Comparison of ENCODE assay signal across 2 cellular contexts in genomic region chr15:29774900-29775299, GRCh38.
TF ChIP-seq lines count a peak whose summit lies in the region.

No MANE protein-coding gene starts in this region.

TF ChIP-seq in HCT116, 20 proteins besides CTCF, POLR2A, EP300 and RAD21 (continued from another document):
- TF ChIP-seq JUND (IDR thresholded peaks at IDR 0.05) (peak; percentile 30; the same call in 1 of the 2 replicates), POLR2AphosphoS5 (IDR thresholded peaks at IDR 0.05; ENCODE audit: low read depth, low read length) (0 out of 2 replicates have a peak, but pooled peaks have one; percentile 18), CEBPB (IDR thresholded peaks at IDR 0.05; ENCODE audit: low read depth) (peak; percentile 67)

TF ChIP-seq in SK-N-SH, 30 proteins besides CTCF, POLR2A, EP300 and RAD21 (continued from another document):
- TF ChIP-seq, protein P1, sequence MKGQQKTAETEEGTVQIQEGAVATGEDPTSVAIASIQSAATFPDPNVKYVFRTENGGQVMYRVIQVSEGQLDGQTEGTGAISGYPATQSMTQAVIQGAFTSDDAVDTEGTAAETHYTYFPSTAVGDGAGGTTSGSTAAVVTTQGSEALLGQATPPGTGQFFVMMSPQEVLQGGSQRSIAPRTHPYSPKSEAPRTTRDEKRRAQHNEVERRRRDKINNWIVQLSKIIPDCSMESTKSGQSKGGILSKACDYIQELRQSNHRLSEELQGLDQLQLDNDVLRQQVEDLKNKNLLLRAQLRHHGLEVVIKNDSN (IDR thresholded peaks at IDR 0.05; ENCODE audit: borderline replicate concordance, low read depth) = no peak
